Comparison of ENCODE assay signal across 22 cellular contexts in genomic region chr16:61836804-61837398, GRCh38.
DNase-seq lines count a peak whose midpoint lies in the region; ATAC-seq and TF ChIP-seq lines count a peak whose summit lies in the region.
"Had no signal": no experiment of that assay in that cellular context is flagged by ENCODE, and none has a peak within 500 bp of the region (broad histone marks: within the 10 kb centered on the region; RNA-seq: fewer than 3 reads in every experiment).

No MANE protein-coding gene starts in this region.

- H3K36me3 Mint-ChIP-seq in WTC11 (no peaks in the 10 kb centered on the region), osteocyte (ENCODE audit: unreplicated experiment) (no peaks in the 10 kb centered on the region)
- H3K36me3 Mint-ChIP-seq in activated naive CD4-positive, alpha-beta T cell treated with anti-CD3 and anti-CD28 coated beads, Interleukin-2, amount 10 ng/mL, durations not matched to agents 7 days and 5 days, result no peaks in the 10 kb centered on the region
- peaks cover 12% of the 10 kb centered on the region for H3K36me3 Mint-ChIP-seq in natural killer cell treated with Interleukin-12 subunit alpha and Interleukin-12 subunit beta and Interleukin-15 and Interleukin-18, amount 100 ng/mL, for 72 hours
- H3K36me3 Mint-ChIP-seq: activated naive CD8-positive, alpha-beta T cell treated with anti-CD3 and anti-CD28 coated beads, Interleukin-2, amount 10 ng/mL, durations not matched to agents 7 days and 5 days had no signal

- H3K27ac Mint-ChIP-seq in WTC11, result 0 out of 2 replicates have a peak overlapping the region, but pooled peaks have one; percentile 27
- H3K27ac Mint-ChIP-seq in osteocyte (ENCODE audit: unreplicated experiment), result peak overlapping the region; percentile 9
- H3K27ac Mint-ChIP-seq in activated naive CD4-positive, alpha-beta T cell treated with anti-CD3 and anti-CD28 coated beads, Interleukin-2, amount 10 ng/mL, durations not matched to agents 7 days and 5 days, result no peak overlapping the region
- H3K27ac Mint-ChIP-seq in natural killer cell treated with Interleukin-12 subunit alpha and Interleukin-12 subunit beta and Interleukin-15 and Interleukin-18, amount 100 ng/mL, for 72 hours, result no peak overlapping the region
- H3K27ac Mint-ChIP-seq: activated CD4-positive, alpha-beta T cell treated with anti-CD3 and anti-CD28 coated beads for 36 hours; activated naive CD8-positive, alpha-beta T cell treated with anti-CD3 and anti-CD28 coated beads, Interleukin-2, amount 10 ng/mL, durations not matched to agents 7 days and 5 days; T-helper 2 cell treated with Interferon-gamma antibody and Interleukin-4, amounts not matched to agents 5 μg/mL and 100 μg/mL, for 36 hours; type B pancreatic cell had no signal

- H3K9me3 Mint-ChIP-seq in WTC11 (no peaks in the 10 kb centered on the region), osteocyte (ENCODE audit: unreplicated experiment) (no peaks in the 10 kb centered on the region)
- H3K9me3 Mint-ChIP-seq in activated naive CD4-positive, alpha-beta T cell treated with anti-CD3 and anti-CD28 coated beads, Interleukin-2, amount 10 ng/mL, durations not matched to agents 7 days and 5 days, result peaks cover 8% of the 10 kb centered on the region
- H3K9me3 Mint-ChIP-seq in natural killer cell treated with Interleukin-12 subunit alpha and Interleukin-12 subunit beta and Interleukin-15 and Interleukin-18, amount 100 ng/mL, for 72 hours, result peaks cover 25% of the 10 kb centered on the region
- H3K9me3 Mint-ChIP-seq: type B pancreatic cell had no signal

- no peaks in the 10 kb centered on the region for H3K27me3 Mint-ChIP-seq in WTC11 (ENCODE audit: low read depth)
- no peaks in the 10 kb centered on the region for H3K27me3 Mint-ChIP-seq in osteocyte (ENCODE audit: unreplicated experiment)
- H3K27me3 Mint-ChIP-seq in activated naive CD4-positive, alpha-beta T cell treated with anti-CD3 and anti-CD28 coated beads, Interleukin-2, amount 10 ng/mL, durations not matched to agents 7 days and 5 days, result no peaks in the 10 kb centered on the region
- H3K27me3 Mint-ChIP-seq in natural killer cell treated with Interleukin-12 subunit alpha and Interleukin-12 subunit beta and Interleukin-15 and Interleukin-18, amount 100 ng/mL, for 72 hours, result no peaks in the 10 kb centered on the region
- H3K27me3 Mint-ChIP-seq: activated CD4-positive, alpha-beta T cell treated with anti-CD3 and anti-CD28 coated beads for 36 hours; activated naive CD8-positive, alpha-beta T cell treated with anti-CD3 and anti-CD28 coated beads, Interleukin-2, amount 10 ng/mL, durations not matched to agents 7 days and 5 days had no signal

- DNase-seq in EL (peak; percentile 30), WTC11 (ENCODE audit: low spot score) (no peak), iPS-NIHi7 (ENCODE audit: extremely low spot score) (peak; percentile 10), osteocyte (ENCODE audit: extremely low spot score, unreplicated experiment) (no peak), D341Med (ENCODE audit: low spot score) (no peak)
- DNase-seq in activated naive CD4-positive, alpha-beta T cell treated with anti-CD3 and anti-CD28 coated beads, Interleukin-2, amount 10 ng/mL, durations not matched to agents 7 days and 5 days, result no peak
- no peak for DNase-seq in natural killer cell treated with Interleukin-12 subunit alpha and Interleukin-12 subunit beta and Interleukin-15 and Interleukin-18, amount 100 ng/mL, for 72 hours (ENCODE audit: low spot score)
- DNase-seq: activated CD4-positive, alpha-beta T cell treated with anti-CD3 and anti-CD28 coated beads for 36 hours; activated effector memory CD4-positive, alpha-beta T cell treated with anti-CD3 and anti-CD28 coated beads, Interleukin-2, amount 50 U/mL, for 16 hours; activated naive CD8-positive, alpha-beta T cell treated with anti-CD3 and anti-CD28 coated beads, Interleukin-2, amount 10 ng/mL, durations not matched to agents 7 days and 5 days; activated T-cell treated with anti-CD3 and anti-CD28 coated beads for 4 hours; C1 segment of cervical spinal cord; Caco-2; DMS79 treated with DMSO at 0.1 percent for 48 hours; glutamatergic neuron; GM23248; NCI-H524; SHP77 treated with DMSO at 0.1 percent for 48 hours had no signal

- TF ChIP-seq CTCF in WTC11 (IDR thresholded peaks at IDR 0.05) (no peak), osteocyte (IDR thresholded peaks at IDR 0.05) (no peak)

- ATAC-seq in WTC11 (peak; percentile 53), HG02588 (IDR thresholded peaks at IDR 0.05; ENCODE audit: unreplicated experiment) (no peak)
- no peak for ATAC-seq in natural killer cell treated with Interleukin-12 subunit alpha and Interleukin-12 subunit beta and Interleukin-15 and Interleukin-18, amount 100 ng/mL, for 72 hours
- ATAC-seq: activated CD4-positive, alpha-beta T cell treated with anti-CD3 and anti-CD28 coated beads for 36 hours; Panc1 had no signal

- CTCF ChIA-PET in WTC11 (lab: Charles Lee), result no interaction called here
- CTCF ChIA-PET in activated naive CD4-positive, alpha-beta T cell treated with anti-CD3 and anti-CD28 coated beads, Interleukin-2, amount 10 ng/mL, durations not matched to agents 7 days and 5 days (lab: Charles Lee), result no interaction called here

- POLR2A ChIA-PET in WTC11 (lab: Charles Lee), result no interaction called here

- H3K4me3 Mint-ChIP-seq in WTC11, result no peak overlapping the region
- H3K4me3 Mint-ChIP-seq in osteocyte (ENCODE audit: unreplicated experiment), result no peak overlapping the region
- H3K4me3 Mint-ChIP-seq in activated naive CD4-positive, alpha-beta T cell treated with anti-CD3 and anti-CD28 coated beads, Interleukin-2, amount 10 ng/mL, durations not matched to agents 7 days and 5 days, result no peak overlapping the region
- H3K4me3 Mint-ChIP-seq in natural killer cell treated with Interleukin-12 subunit alpha and Interleukin-12 subunit beta and Interleukin-15 and Interleukin-18, amount 100 ng/mL, for 72 hours, result no peak overlapping the region
- H3K4me3 Mint-ChIP-seq: activated CD4-positive, alpha-beta T cell treated with anti-CD3 and anti-CD28 coated beads for 36 hours; activated naive CD8-positive, alpha-beta T cell treated with anti-CD3 and anti-CD28 coated beads, Interleukin-2, amount 10 ng/mL, durations not matched to agents 7 days and 5 days; T-helper 2 cell treated with Interferon-gamma antibody and Interleukin-4, amounts not matched to agents 5 μg/mL and 100 μg/mL, for 36 hours; type B pancreatic cell had no signal

- H3K4me1 Mint-ChIP-seq in WTC11, result peaks cover 23% of the 10 kb centered on the region
- peaks cover 3% of the 10 kb centered on the region for H3K4me1 Mint-ChIP-seq in osteocyte (ENCODE audit: unreplicated experiment)
- H3K4me1 Mint-ChIP-seq in activated naive CD4-positive, alpha-beta T cell treated with anti-CD3 and anti-CD28 coated beads, Interleukin-2, amount 10 ng/mL, durations not matched to agents 7 days and 5 days, result no peaks in the 10 kb centered on the region
- H3K4me1 Mint-ChIP-seq in natural killer cell treated with Interleukin-12 subunit alpha and Interleukin-12 subunit beta and Interleukin-15 and Interleukin-18, amount 100 ng/mL, for 72 hours (ENCODE audit: low read depth in 2 of 2), result no peaks in the 10 kb centered on the region
- H3K4me1 Mint-ChIP-seq: activated CD4-positive, alpha-beta T cell treated with anti-CD3 and anti-CD28 coated beads for 36 hours; activated naive CD8-positive, alpha-beta T cell treated with anti-CD3 and anti-CD28 coated beads, Interleukin-2, amount 10 ng/mL, durations not matched to agents 7 days and 5 days had no signal

TF ChIP-seq in WTC11, 78 proteins besides CTCF, POLR2A, EP300 and RAD21 (continues in another document):
- TF ChIP-seq ZNF138 (CRISPR knock-in tag; conservative IDR thresholded peaks at IDR 0.05) (no peak), IRF1 (CRISPR knock-in tag; IDR thresholded peaks at IDR 0.05) (no peak), AFF4 (CRISPR knock-in tag; IDR thresholded peaks at IDR 0.05; ENCODE audit: borderline replicate concordance) (no peak), SOX15 (CRISPR knock-in tag; IDR thresholded peaks at IDR 0.05) (no peak)

Comparison
In these comparisons a context has a peak if more than half of its experiments do, and no peak if none do; other contexts are left out.
1. DNase-seq: peak in EL (single experiment) and iPS-NIHi7 (single experiment); none in WTC11 (single experiment), osteocyte (single experiment), D341Med (single experiment), activated naive CD4-positive, alpha-beta T cell treated with anti-CD3 and anti-CD28 coated beads, Interleukin-2, amount 10 ng/mL, durations not matched to agents 7 days and 5 days (single experiment) and natural killer cell treated with Interleukin-12 subunit alpha and Interleukin-12 subunit beta and Interleukin-15 and Interleukin-18, amount 100 ng/mL, for 72 hours (single experiment).
2. H3K27ac Mint-ChIP-seq: peak in WTC11 (single experiment) and osteocyte (single experiment); none in activated naive CD4-positive, alpha-beta T cell treated with anti-CD3 and anti-CD28 coated beads, Interleukin-2, amount 10 ng/mL, durations not matched to agents 7 days and 5 days (single experiment) and natural killer cell treated with Interleukin-12 subunit alpha and Interleukin-12 subunit beta and Interleukin-15 and Interleukin-18, amount 100 ng/mL, for 72 hours (0 of 2).